ENCODE assay signal across 8 cellular contexts in the genomic region with DNA sequence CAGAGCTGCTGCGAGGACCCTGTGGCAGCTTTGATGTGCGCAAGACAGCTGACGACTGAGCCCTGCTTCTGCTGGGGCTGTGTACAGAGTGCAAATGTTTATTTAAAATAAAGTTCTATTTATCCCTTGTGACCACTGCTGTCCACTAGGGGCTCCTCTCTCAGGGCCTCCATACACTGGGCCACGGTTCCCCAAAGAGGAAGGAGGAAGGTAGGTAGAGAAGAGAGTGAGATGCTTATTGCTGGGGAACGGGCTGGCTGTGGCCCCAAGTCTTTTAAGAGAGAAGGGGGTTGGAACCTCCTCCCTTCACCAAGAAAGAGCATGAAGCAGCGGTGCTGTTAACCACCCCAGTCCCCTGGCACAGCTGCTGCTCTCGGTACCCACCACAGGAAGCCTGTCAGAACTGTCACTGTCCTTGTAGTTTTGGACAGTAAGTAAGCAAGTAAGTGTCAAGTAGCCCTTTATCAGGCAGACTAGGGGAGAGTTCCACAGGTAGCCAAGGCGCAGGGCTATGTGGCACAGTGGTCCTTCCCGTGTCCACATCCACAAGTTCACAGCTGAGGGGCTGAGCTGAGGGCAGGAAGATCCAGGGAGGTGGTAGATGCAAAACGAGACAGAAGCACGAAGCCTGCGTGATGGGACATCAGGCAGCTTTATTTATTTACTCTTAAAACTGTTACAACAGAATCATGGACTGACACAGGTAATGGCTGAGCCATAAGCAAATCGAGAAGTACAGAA. TPM values are rescaled to one million over a fixed set of nuclear protein-coding genes. Genes with fewer than 3 reads are reported as not detected.
DNase-seq lines count a peak whose midpoint lies in the region; ATAC-seq, FAIRE-seq and TF ChIP-seq lines count a peak whose summit lies in the region.

No MANE protein-coding gene starts in this region.

- H3K36me3 ChIP-seq in kidney (ENCODE audit: control insufficient read depth in 1 of 2, insufficient read depth in 2 of 2, low read length in 2 of 2): peaks cover 31 to 64% of the 10 kb centered on the region in 2 donors

- peak; percentile 37 for ATAC-seq in activated B cell treated with CpG ODN at 0.5 μM for 24 hours (ENCODE audit: low read depth)
- no peak for ATAC-seq in GM18498 (IDR thresholded peaks at IDR 0.05; ENCODE audit: unreplicated experiment)
- ATAC-seq in HG02678 (IDR thresholded peaks at IDR 0.05; ENCODE audit: unreplicated experiment): no peak

- H3K4me3 Mint-ChIP-seq in activated B cell treated with CpG ODN at 0.5 μM for 24 hours: no peak overlapping the region

- no peak for FAIRE-seq in kidney (lab: Jason Lieb, UNC)

- H3K4me3 ChIP-seq in AG04450 (ENCODE audit: low read depth, low read length): no peak overlapping the region
- no peak overlapping the region for H3K4me3 ChIP-seq in GM12875 (ENCODE audit: low read depth, low read length)
- no peak overlapping the region for H3K4me3 ChIP-seq in kidney (ENCODE audit: low read length in 2 of 2)
- H3K4me3 ChIP-seq in lower leg skin (ENCODE audit: low read depth, poor library complexity, severe bottlenecking): no peak overlapping the region

- intact Hi-C loops in activated B cell treated with CpG ODN at 0.5 μM for 24 hours (cut with micrococcal nuclease) (no loop called here), kidney (cut with DNase I) (loop anchor here (10.0 kb wide), 1 partner anchor 135 kb away; no protein-coding TSS in a partner anchor), lower leg skin (cut with DNase I; ENCODE audit: low total_unique reads) (no loop called here)

- WGBS in lower leg skin, 2 donors: 73 to 77% methylated on average over 13 of the region's 13 CpGs

- H3K27ac Mint-ChIP-seq in activated B cell treated with CpG ODN at 0.5 μM for 24 hours: no peak overlapping the region

- no peaks in the 10 kb centered on the region for H3K27me3 Mint-ChIP-seq in activated B cell treated with CpG ODN at 0.5 μM for 24 hours

- H3K36me3 Mint-ChIP-seq in activated B cell treated with CpG ODN at 0.5 μM for 24 hours (ENCODE audit: low read depth): peaks cover 94% of the 10 kb centered on the region

- no peaks in the 10 kb centered on the region for H3K4me1 ChIP-seq in kidney (ENCODE audit: control insufficient read depth in 1 of 2, insufficient read depth in 1 of 2, low read depth in 1 of 2, low read length in 2 of 2)

- H3K9me3 Mint-ChIP-seq in activated B cell treated with CpG ODN at 0.5 μM for 24 hours: no peaks in the 10 kb centered on the region

- peak; percentile 64 for TF ChIP-seq CTCF in AG04450 (IDR thresholded peaks at IDR 0.05; ENCODE audit: low read depth, low read length)
- TF ChIP-seq CTCF in GM12875 (IDR thresholded peaks at IDR 0.05; ENCODE audit: borderline replicate concordance, insufficient read depth, low read depth, low read length): peak; percentile 26; the same call in 1 of the 2 replicates
- TF ChIP-seq CTCF in activated B cell treated with CpG ODN at 0.5 μM for 24 hours (IDR thresholded peaks at IDR 0.05): no peak
- peak; percentile 5 for TF ChIP-seq CTCF in kidney (IDR thresholded peaks at IDR 0.05; ENCODE audit: borderline replicate concordance, extremely low read depth, insufficient read depth)
- TF ChIP-seq CTCF in lower leg skin (IDR thresholded peaks at IDR 0.05): no peak

- peak overlapping the region; percentile 21 for H3K27ac ChIP-seq in AG04450 (ENCODE audit: low read depth, low read length)
- no peak overlapping the region for H3K27ac ChIP-seq in kidney (ENCODE audit: low read depth in 2 of 2, low read length in 2 of 2)

- DNase-seq in AG04450 (ENCODE audit: low read depth, low spot score) (peak; percentile 18), activated B cell treated with CpG ODN at 0.5 μM for 24 hours (no peak), kidney (peak; percentile 34), DMS153 (lab: John Stamatoyannopoulos, UW) (no peak), lower leg skin (ENCODE audit: low spot score in 2 of 2) (no peak)

- H3K9me3 ChIP-seq in AG04450 (ENCODE audit: control insufficient read depth, insufficient read depth, low read length) (no peaks in the 10 kb centered on the region; the same call in 1 of the 2 replicates), kidney (ENCODE audit: control insufficient read depth in 1 of 2, low read length in 2 of 2) (no peaks in the 10 kb centered on the region)

- H3K9ac ChIP-seq in kidney (ENCODE audit: low read length in 2 of 2): no peak overlapping the region

- POLR2A ChIA-PET in AG04450 (lab: Yijun Ruan, JAX) (interaction anchor here (0.5 to 1.4 kb wide), 2 partner anchors 25 to 138 kb away, joined by 3 to 5 read pairs; no protein-coding TSS in a partner anchor), activated B cell treated with CpG ODN at 0.5 μM for 24 hours (lab: Charles Lee) (interaction anchor here (0.6 kb wide), 1 partner anchor 24 kb away, joined by 6 read pairs; no protein-coding TSS in a partner anchor)

- CTCF ChIA-PET in AG04450 (lab: Charles Lee) (interaction anchor here (0.5 to 1.9 kb wide), 6 partner anchors 13 to 308 kb away, joined by 3 to 6 read pairs (median 4); no protein-coding TSS in a partner anchor), activated B cell treated with CpG ODN at 0.5 μM for 24 hours (lab: Charles Lee) (interaction anchor here (1.1 to 1.5 kb wide), 3 partner anchors 11 to 140 kb away, joined by 3 to 4 read pairs (median 3); no protein-coding TSS in a partner anchor)

- TF ChIP-seq POLR2A in lower leg skin (IDR thresholded peaks at IDR 0.05): no peak

- H3K27me3 ChIP-seq in AG04450 (ENCODE audit: control insufficient read depth, insufficient read depth, low read length): no peaks in the 10 kb centered on the region

- peaks cover 5% of the 10 kb centered on the region for H3K4me1 Mint-ChIP-seq in activated B cell treated with CpG ODN at 0.5 μM for 24 hours

RNA-seq across cellular contexts. Expression of a gene that starts 47.3 kb away (rescaled TPM):
- polyA plus RNA-seq in AG04450 (2011; rRNA removed) (30.7 and 36.1 TPM in 2 replicates), kidney (ENCODE audit: insufficient read depth, low read depth, low replicate concordance) (37.8 TPM)
- polyA minus RNA-seq in AG04450 (2011; rRNA and poly(A)+ RNA removed): 44.8 and 58.0 TPM in 2 replicates
- total RNA-seq in activated B cell treated with CpG ODN at 0.5 μM for 24 hours (71.3 and 77.4 TPM in 2 replicates), kidney (59.7 TPM), lower leg skin (10 to 100 TPM; 59.0 to 81.0 (median 66.7) TPM)

Comparison
In these comparisons a context has a peak if more than half of its experiments do, and no peak if none do; other contexts are left out.
1. DNase-seq: peak in AG04450 (single experiment) and kidney (single experiment); none in activated B cell treated with CpG ODN at 0.5 μM for 24 hours (single experiment), DMS153 (single experiment) and lower leg skin (0 of 2).
2. CTCF ChIP-seq: peak in AG04450 (single experiment), GM12875 (single experiment) and kidney (single experiment); none in activated B cell treated with CpG ODN at 0.5 μM for 24 hours (single experiment) and lower leg skin (0 of 3).